ENCODE assay signal across 8 cellular contexts in genomic region chr11:832529-833113, GRCh38. TPM values are rescaled to one million over a fixed set of nuclear protein-coding genes. Genes with fewer than 3 reads are reported as not detected.
A peak's percentile ranks its signal among the peaks of the same experiment; 100 is the strongest.
DNase-seq lines count a peak whose midpoint lies in the region; ATAC-seq and TF ChIP-seq lines count a peak whose summit lies in the region.

Gene CD151, plus strand, starts transcription at chr11:832952. Its CDS starts 3,118 bp downstream, at chr11:836070.

- H2BK120ac ChIP-seq in trophoblast cell (ENCODE audit: insufficient read depth, low read length, poor library complexity) = peak within 1 kb of the TSS; percentile 86

- H3K18ac ChIP-seq in trophoblast cell (ENCODE audit: low read length) = peak within 1 kb of the TSS; percentile 72

- ATAC-seq in activated naive CD8-positive, alpha-beta T cell treated with anti-CD3 and anti-CD28 coated beads, Interleukin-2, amount 50 U/mL, for 24 hours = peak; percentile 31
- peak in 2 of 4 donors; percentile 26 to 33 for ATAC-seq in heart left ventricle

- no peak within 1 kb of the TSS for H3K23ac ChIP-seq in trophoblast cell (ENCODE audit: low read length)

- TF ChIP-seq POLR2A in heart left ventricle (IDR thresholded peaks at IDR 0.05) = no peak

- H3K36me3 ChIP-seq in HEK293 (ENCODE audit: control insufficient read depth in 2 of 2, insufficient read depth in 1 of 2, low read length in 2 of 2) (peaks cover 0 to 31% of the 10 kb centered on the region in 2 experiments; a peak in 1 of 3 replicates), OCI-LY1 (ENCODE audit: insufficient read depth, low read length) (peaks cover 4% of the 10 kb centered on the region; the same call in 1 of the 2 replicates), heart left ventricle (peaks cover 0 to 19% (median 18%) of the 10 kb centered on the region in 9 donors), trophoblast cell (ENCODE audit: control insufficient read depth in 1 of 2, insufficient read depth in 2 of 2, low read length in 2 of 2) (peaks cover 20 to 22% of the 10 kb centered on the region in 2 experiments)

- peak within 1 kb of the TSS; percentile 70 for H3K4ac ChIP-seq in trophoblast cell (ENCODE audit: low read depth, low read length)

- H3K27me3 ChIP-seq in OCI-LY1 (ENCODE audit: insufficient read depth, low read length) (peaks cover 22% of the 10 kb centered on the region), heart left ventricle (peaks cover 0 to 32% (median 0%) of the 10 kb centered on the region in 9 donors), trophoblast cell (ENCODE audit: insufficient read depth, low read length) (peaks cover 27% of the 10 kb centered on the region)

- peak; percentile 27; the same call in 1 of the 2 replicates for TF ChIP-seq CTCF in HEK293 (tag by site-specific recombination; IDR thresholded peaks at IDR 0.05)
- no peak for TF ChIP-seq CTCF in OCI-LY1 (IDR thresholded peaks at IDR 0.05; ENCODE audit: low read length)
- no peak for TF ChIP-seq CTCF in heart left ventricle (IDR thresholded peaks at IDR 0.05)

- H3K79me2 ChIP-seq in OCI-LY1 (ENCODE audit: insufficient read depth, low read length) (no peaks in the 10 kb centered on the region), trophoblast cell (ENCODE audit: control insufficient read depth, insufficient read depth, low read length, poor library complexity) (peaks cover 12% of the 10 kb centered on the region)

- H2BK12ac ChIP-seq in trophoblast cell (ENCODE audit: low read length) = peak within 1 kb of the TSS; percentile 63

- H3K36me3 Mint-ChIP-seq in activated naive CD8-positive, alpha-beta T cell treated with anti-CD3 and anti-CD28 coated beads, Interleukin-2, amount 50 U/mL, for 24 hours (ENCODE audit: low read depth) = no peaks in the 10 kb centered on the region

- H3K27ac ChIP-seq in HEK293 (ENCODE audit: extremely low read depth, low read depth, low read length) (peak within 1 kb of the TSS; percentile 66; the same call in 1 of the 2 replicates), OCI-LY1 (ENCODE audit: low read depth, low read length, poor library complexity, severe bottlenecking) (no peak within 1 kb of the TSS), heart left ventricle (peak within 1 kb of the TSS; percentile 79 to 98 (median 92)), trophoblast cell (ENCODE audit: low read depth, low read length) (peak within 1 kb of the TSS; percentile 52)

- intact Hi-C loops in heart left ventricle (cut with DNase I) (no loop called here), posterior cingulate gyrus (cut with DNase I) (no loop called here)

- 2 to 15% (median 7%) methylated on average over 6 to 67 of the region's 67 CpGs for WGBS in heart left ventricle, 4 donors
- WGBS in trophoblast cell (ENCODE audit: extremely low coverage, insufficient coverage, insufficient read length) = no CpG with 5 or more reads among the region's 67 CpGs

- H3K4me3 Mint-ChIP-seq in activated naive CD8-positive, alpha-beta T cell treated with anti-CD3 and anti-CD28 coated beads, Interleukin-2, amount 50 U/mL, for 24 hours = peak within 1 kb of the TSS; percentile 76

- peak within 1 kb of the TSS; percentile 86 for H3K14ac ChIP-seq in trophoblast cell (ENCODE audit: low read length)

- H3F3A ChIP-seq in OCI-LY1 (ENCODE audit: insufficient read depth, low read length) = no peaks in the 10 kb centered on the region

- no peak within 1 kb of the TSS; the same call in 1 of the 2 replicates for H3K9ac ChIP-seq in OCI-LY1 (ENCODE audit: low read length)
- H3K9ac ChIP-seq in trophoblast cell (ENCODE audit: low read length) = peak within 1 kb of the TSS; percentile 86

- H2BK5ac ChIP-seq in trophoblast cell (ENCODE audit: low read depth, low read length, poor library complexity) = peak within 1 kb of the TSS; percentile 73

- no peaks in the 10 kb centered on the region; the same call in 1 of the 2 replicates for H3K4me1 ChIP-seq in HEK293 (ENCODE audit: control insufficient read depth, insufficient read depth, low read length)
- H3K4me1 ChIP-seq in OCI-LY1 (ENCODE audit: insufficient read depth, low read length, severe bottlenecking) = peaks cover 22% of the 10 kb centered on the region
- peaks cover 10 to 94% (median 82%) of the 10 kb centered on the region in 12 donors for H3K4me1 ChIP-seq in heart left ventricle
- H3K4me1 ChIP-seq in trophoblast cell (ENCODE audit: control insufficient read depth in 1 of 2, insufficient read depth in 2 of 2, low read length in 2 of 2) = peaks cover 48 to 49% of the 10 kb centered on the region in 2 experiments

- peak within 1 kb of the TSS; percentile 81 for H2AK5ac ChIP-seq in trophoblast cell (ENCODE audit: low read length)

- DNase-seq in ELR (ENCODE audit: low read depth) (peak; percentile 75), heart left ventricle (peak; percentile 63 to 76 (median 66)), trophoblast cell (peak; percentile 61 to 74), inferior parietal cortex (ENCODE audit: extremely low spot score) (no peak), posterior cingulate gyrus (no peak)
- DNase-seq in activated naive CD8-positive, alpha-beta T cell treated with anti-CD3 and anti-CD28 coated beads, Interleukin-2, amount 50 U/mL, for 24 hours = peak; percentile 59

- peak within 1 kb of the TSS; percentile 76 for H4K12ac ChIP-seq in trophoblast cell (ENCODE audit: low read depth, low read length)

- H2AFZ ChIP-seq in OCI-LY1 (ENCODE audit: low read length) = no peak within 1 kb of the TSS
- H2AFZ ChIP-seq in trophoblast cell (ENCODE audit: insufficient read depth, low read length, poor library complexity) = peak within 1 kb of the TSS; percentile 56

- CTCF ChIA-PET in HEK293 (lab: Yijun Ruan, JAX) = interaction anchor here (0.5 kb wide), 1 partner anchor 1569 kb away, joined by 3 read pairs; no protein-coding TSS in a partner anchor

- H3K9me3 Mint-ChIP-seq in activated naive CD8-positive, alpha-beta T cell treated with anti-CD3 and anti-CD28 coated beads, Interleukin-2, amount 50 U/mL, for 24 hours = no peaks in the 10 kb centered on the region

- H3K9me2 ChIP-seq in OCI-LY1 (ENCODE audit: low read depth, low read length) = no peaks in the 10 kb centered on the region

- H3K9me3 ChIP-seq in HEK293 (ENCODE audit: control insufficient read depth, insufficient read depth, low read depth, low read length) = no peaks in the 10 kb centered on the region
- H3K9me3 ChIP-seq in OCI-LY1 (ENCODE audit: low read length) = no peaks in the 10 kb centered on the region
- H3K9me3 ChIP-seq in heart left ventricle = no peaks in the 10 kb centered on the region
- peaks cover 5% of the 10 kb centered on the region for H3K9me3 ChIP-seq in trophoblast cell (ENCODE audit: insufficient read depth, low read depth, low read length)

- peak within 1 kb of the TSS; percentile 70 for H3K4me3 ChIP-seq in HEK293 (ENCODE audit: low read depth, low read length)
- peak within 1 kb of the TSS; percentile 43 for H3K4me3 ChIP-seq in OCI-LY1 (ENCODE audit: low read depth, low read length, poor library complexity, severe bottlenecking)
- peak within 1 kb of the TSS; percentile 40 to 95 (median 78) for H3K4me3 ChIP-seq in heart left ventricle
- peak within 1 kb of the TSS; percentile 80 for H3K4me3 ChIP-seq in trophoblast cell (ENCODE audit: low read depth, low read length)

- H4K8ac ChIP-seq in trophoblast cell (ENCODE audit: low read depth, low read length) = peak within 1 kb of the TSS; percentile 81

- H3K4me1 Mint-ChIP-seq in activated naive CD8-positive, alpha-beta T cell treated with anti-CD3 and anti-CD28 coated beads, Interleukin-2, amount 50 U/mL, for 24 hours = peaks cover 29% of the 10 kb centered on the region

- H3K27ac Mint-ChIP-seq in activated naive CD8-positive, alpha-beta T cell treated with anti-CD3 and anti-CD28 coated beads, Interleukin-2, amount 50 U/mL, for 24 hours = peak within 1 kb of the TSS; percentile 56

- H4K91ac ChIP-seq in trophoblast cell (ENCODE audit: low read depth, low read length) = peak within 1 kb of the TSS; percentile 83

- H3K4me2 ChIP-seq in OCI-LY1 (ENCODE audit: low read length) (peak within 1 kb of the TSS; percentile 57), trophoblast cell (ENCODE audit: low read length) (peak within 1 kb of the TSS; percentile 79)

- H3K79me1 ChIP-seq in trophoblast cell (ENCODE audit: low read length) = peaks cover 15% of the 10 kb centered on the region

- no peaks in the 10 kb centered on the region for H4K20me1 ChIP-seq in OCI-LY1 (ENCODE audit: insufficient read depth, low read length)

- POLR2A ChIA-PET in HEK293 (lab: Yijun Ruan, JAX) = interaction anchor here (0.6 to 15.0 kb wide), 5 partner anchors 9 to 26 kb away, joined by 3 to 202 read pairs (median 6); partner anchors contain the start of genes PNPLA2, POLR2L, RPLP2 and TSPAN4

- H3K27me3 Mint-ChIP-seq in activated naive CD8-positive, alpha-beta T cell treated with anti-CD3 and anti-CD28 coated beads, Interleukin-2, amount 50 U/mL, for 24 hours = peaks cover 32% of the 10 kb centered on the region

TF ChIP-seq in HEK293, 187 proteins besides CTCF, POLR2A, EP300 and RAD21 (continues in another document):
- TF ChIP-seq ZNF138 (tag by site-specific recombination; IDR thresholded peaks at IDR 0.05; ENCODE audit: borderline replicate concordance) (no peak), ZNF513 (tag by site-specific recombination; IDR thresholded peaks at IDR 0.05) (no peak), ZNF24 (tag by site-specific recombination; IDR thresholded peaks at IDR 0.05) (no peak), ZBTB8A (tag by site-specific recombination; IDR thresholded peaks at IDR 0.05) (peak; percentile 81), ZNF624 (tag by site-specific recombination; IDR thresholded peaks at IDR 0.05) (no peak), ZNF571 (tag by site-specific recombination; IDR thresholded peaks at IDR 0.05) (no peak), ZNF560 (tag by site-specific recombination; IDR thresholded peaks at IDR 0.05; ENCODE audit: borderline replicate concordance) (no peak), ZNF2 (tag by site-specific recombination; IDR thresholded peaks at IDR 0.05) (no peak), ZSCAN16 (tag by site-specific recombination; IDR thresholded peaks at IDR 0.05) (no peak), ZNF121 (tag by site-specific recombination; IDR thresholded peaks at IDR 0.05) (no peak), REPIN1 (tag by site-specific recombination; IDR thresholded peaks at IDR 0.05; ENCODE audit: low read depth) (no peak), ZNF174 (tag by site-specific recombination; IDR thresholded peaks at IDR 0.05) (no peak)

RNA-seq across cellular contexts. Expression of gene CD151, which starts in this region (rescaled TPM):
- 100 to 1,000 TPM; 323 to 682 (median 454) TPM for total RNA-seq in heart left ventricle
- polyA plus RNA-seq in heart left ventricle = 100 to 1,000 TPM; 560 to 817 TPM
- polyA plus RNA-seq in trophoblast cell (2013) = 171 and 180 TPM in 2 replicates

Comparison
In these comparisons a context has a peak if more than half of its experiments do, and no peak if none do; other contexts are left out.
1. DNase-seq: peak in ELR (single experiment), activated naive CD8-positive, alpha-beta T cell treated with anti-CD3 and anti-CD28 coated beads, Interleukin-2, amount 50 U/mL, for 24 hours (single experiment), heart left ventricle (5 of 5) and trophoblast cell (2 of 2); none in inferior parietal cortex (single experiment) and posterior cingulate gyrus (0 of 10).
2. Peak in every context shown above with its lines, with median percentiles within 50 percentile points of each other: H3K4me3 ChIP-seq.